12 cellular contexts compared by ENCODE assay signal in the genomic region with DNA sequence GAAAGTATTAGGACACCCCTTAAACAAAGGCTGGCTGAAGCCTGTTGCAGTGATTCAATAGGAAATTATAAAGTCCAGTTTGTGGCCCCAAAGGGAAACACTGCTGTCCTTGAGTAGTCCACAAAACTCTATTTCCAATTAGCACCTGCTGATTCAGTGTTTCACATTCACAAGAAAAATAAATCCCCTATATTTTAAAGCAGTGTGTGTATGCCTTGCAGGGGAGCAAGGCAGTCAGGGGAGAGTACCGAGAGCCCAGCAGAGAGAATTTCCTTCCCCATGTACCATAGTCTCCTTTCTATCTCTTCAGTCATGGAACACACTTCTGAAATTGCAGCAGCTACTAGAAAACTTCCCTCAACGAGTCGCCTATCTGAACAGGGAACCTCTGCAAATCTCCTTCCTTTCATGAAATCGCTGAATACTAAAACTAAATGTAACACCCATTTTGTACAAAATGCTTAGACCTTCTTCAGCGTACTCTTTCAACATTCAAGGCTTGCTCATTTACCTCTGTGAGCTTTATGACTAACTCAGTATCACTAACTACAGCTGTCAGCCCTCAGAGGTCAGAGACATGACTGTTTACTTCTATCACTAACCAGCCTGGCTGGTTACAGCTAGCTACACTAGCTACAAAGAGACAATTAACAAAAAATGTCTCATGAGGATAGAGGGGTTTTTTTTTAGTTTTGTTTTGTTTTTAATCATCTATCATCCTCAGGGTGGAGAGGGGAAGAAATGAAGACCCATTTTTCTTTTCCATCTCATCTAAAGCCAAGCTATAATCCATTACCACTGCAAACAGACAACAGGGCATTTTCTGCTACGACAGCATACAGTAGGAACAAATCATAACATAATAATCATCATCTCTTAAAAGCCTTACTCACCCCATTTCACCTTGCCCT.
DNase-seq lines count a peak whose midpoint lies in the region; ATAC-seq and TF ChIP-seq lines count a peak whose summit lies in the region.
"Had no signal": no experiment of that assay in that cellular context is flagged by ENCODE, and none has a peak within 500 bp of the region (broad histone marks: within the 10 kb centered on the region; RNA-seq: fewer than 3 reads in every experiment).

No MANE protein-coding gene starts in this region.

- no peak overlapping the region for H3K27ac ChIP-seq in ascending aorta

- intact Hi-C loops in ascending aorta (cut with DNase I), result no loop called here

- no peak overlapping the region for H3K4me3 ChIP-seq in fibroblast of mammary gland (ENCODE audit: control insufficient read depth, low read depth, low read length)
- no peak overlapping the region for H3K4me3 ChIP-seq in ascending aorta

- DNase-seq in fibroblast of mammary gland (ENCODE audit: low read depth), result peak; percentile 76
- no peak for DNase-seq in HT-29 (ENCODE audit: low spot score)
- DNase-seq in ascending aorta (ENCODE audit: low spot score in 2 of 2), result no peak
- DNase-seq in globus pallidus (ENCODE audit: low spot score), result no peak
- no peak for DNase-seq in activated CD4-positive, alpha-beta T cell treated with anti-CD3 and anti-CD28 coated beads, Interleukin-2, amount 50 U/mL, for 4 hours
- DNase-seq: activated gamma-delta T cell treated with Interleukin-2 at 50 U/mL for 16 hours; erythroblast; naive thymus-derived CD8-positive, alpha-beta T cell had no signal

- peaks cover 0 to 9% of the 10 kb centered on the region in 2 donors for H3K4me1 ChIP-seq in ascending aorta

- ATAC-seq in GM18508 (IDR thresholded peaks at IDR 0.05; ENCODE audit: insufficient read depth, unreplicated experiment), result peak; percentile 81
- peak; percentile 75 for ATAC-seq in GM21390 (IDR thresholded peaks at IDR 0.05; ENCODE audit: unreplicated experiment)
- peak; percentile 86 for ATAC-seq in HG03175 (IDR thresholded peaks at IDR 0.05; ENCODE audit: unreplicated experiment)
- ATAC-seq: naive thymus-derived CD8-positive, alpha-beta T cell; SK-N-SH treated with all-trans-retinoic acid at 6 μM for 48 hours had no signal

- TF ChIP-seq CTCF in fibroblast of mammary gland (conservative IDR thresholded peaks at IDR 0.05; ENCODE audit: control insufficient read depth, insufficient read depth, low read depth, low read length) (no peak), ascending aorta (IDR thresholded peaks at IDR 0.05) (no peak)

- H3K9me3 ChIP-seq in ascending aorta, result no peaks in the 10 kb centered on the region

- no peaks in the 10 kb centered on the region for H3K36me3 ChIP-seq in ascending aorta

- no peaks in the 10 kb centered on the region for H3K27me3 ChIP-seq in ascending aorta
